ENCODE assay signal across 10 cellular contexts in genomic region chr6:28125396-28125795, GRCh38. TPM values are rescaled to one million over a fixed set of nuclear protein-coding genes. Genes with fewer than 3 reads are reported as not detected.
DNase-seq lines count a peak whose midpoint lies in the region; ATAC-seq and TF ChIP-seq lines count a peak whose summit lies in the region.
"Had no signal": no experiment of that assay in that cellular context is flagged by ENCODE, and none has a peak within 500 bp of the region (broad histone marks: within the 10 kb centered on the region; RNA-seq: fewer than 3 reads in every experiment).

No MANE protein-coding gene starts in this region.

- no peak for DNase-seq in activated T-cell treated with anti-CD3 and anti-CD28 coated beads, Interleukin-2, amount 50 U/mL, for 24 hours
- no peak for DNase-seq in activated T-cell treated with anti-CD3 and anti-CD28 coated beads for 4 hours
- DNase-seq in endodermal cell: no peak
- DNase-seq in smooth muscle cell (lab: John Stamatoyannopoulos, UW; ENCODE audit: unreplicated experiment): no peak
- no peak for DNase-seq in mesendoderm
- DNase-seq in HuH-7.5 (ENCODE audit: low spot score): no peak
- DNase-seq: aorta; stimulated activated CD4-positive, alpha-beta T cell treated with anti-CD3 and anti-CD28 coated beads, Interleukin-4, amount 100 ng/mL, for 4 hours had no signal

- H3K9me3 ChIP-seq in OCI-LY3 (ENCODE audit: insufficient read depth, low read length) (no peaks in the 10 kb centered on the region), endodermal cell (ENCODE audit: control insufficient read depth, low read length) (no peaks in the 10 kb centered on the region), smooth muscle cell (replicated peaks; ENCODE audit: low read depth) (no peaks in the 10 kb centered on the region)

- H3K18ac ChIP-seq in mesendoderm (ENCODE audit: low read length): no peak overlapping the region

- H2BK5ac ChIP-seq in mesendoderm (ENCODE audit: low read length): no peak overlapping the region

- ATAC-seq in HG03139 (IDR thresholded peaks at IDR 0.05; ENCODE audit: unreplicated experiment): no peak

- H3K56ac ChIP-seq in mesendoderm (ENCODE audit: low read length): no peak overlapping the region

- H4K8ac ChIP-seq in mesendoderm (ENCODE audit: low read depth, low read length): no peak overlapping the region

- peak overlapping the region; percentile 96 for H3K27ac Mint-ChIP-seq in activated T-cell treated with anti-CD3 and anti-CD28 coated beads, Interleukin-2, amount 50 U/mL, for 24 hours
- peak overlapping the region; percentile 24 for H3K27ac Mint-ChIP-seq in endodermal cell

- H2BK15ac ChIP-seq in mesendoderm (replicated peaks; ENCODE audit: low read depth): no peak overlapping the region

- peaks cover 19% of the 10 kb centered on the region for H3K4me1 ChIP-seq in OCI-LY3 (ENCODE audit: low read length)
- no peaks in the 10 kb centered on the region for H3K4me1 ChIP-seq in endodermal cell (ENCODE audit: control insufficient read depth, insufficient read depth, low read length)
- peaks cover 8% of the 10 kb centered on the region for H3K4me1 ChIP-seq in smooth muscle cell (ENCODE audit: low read depth)
- no peaks in the 10 kb centered on the region for H3K4me1 ChIP-seq in mesendoderm (ENCODE audit: control insufficient read depth, low read depth, low read length)

- H2AK5ac ChIP-seq in mesendoderm (ENCODE audit: low read length): no peak overlapping the region

- H3K9ac ChIP-seq in OCI-LY3 (ENCODE audit: low read length) (0 out of 2 replicates have a peak overlapping the region, but pooled peaks have one; percentile 48), endodermal cell (ENCODE audit: extremely low read depth, low read length, poor library complexity, severe bottlenecking) (no peak overlapping the region), smooth muscle cell (ENCODE audit: low read depth) (no peak overlapping the region), mesendoderm (ENCODE audit: low read length) (no peak overlapping the region)

- H3K4ac ChIP-seq in mesendoderm (ENCODE audit: low read depth, low read length): no peak overlapping the region

- H2BK120ac ChIP-seq in mesendoderm (ENCODE audit: low read depth, low read length): no peak overlapping the region

- peak overlapping the region; percentile 96 for H3K4me3 Mint-ChIP-seq in activated T-cell treated with anti-CD3 and anti-CD28 coated beads, Interleukin-2, amount 50 U/mL, for 24 hours
- peak overlapping the region; percentile 90 for H3K4me3 Mint-ChIP-seq in endodermal cell

- H2AFZ ChIP-seq in OCI-LY3 (ENCODE audit: low read depth, low read length) (no peak overlapping the region), smooth muscle cell (ENCODE audit: low read depth) (no peak overlapping the region)

- peaks cover 58% of the 10 kb centered on the region for H3K4me1 Mint-ChIP-seq in activated T-cell treated with anti-CD3 and anti-CD28 coated beads, Interleukin-2, amount 50 U/mL, for 24 hours (ENCODE audit: low read depth)
- H3K4me1 Mint-ChIP-seq in endodermal cell: peaks cover 9% of the 10 kb centered on the region

- H3K79me2 ChIP-seq in OCI-LY3 (ENCODE audit: low read length): peaks cover 77% of the 10 kb centered on the region
- H3K79me2 ChIP-seq in smooth muscle cell (ENCODE audit: low read depth): peaks cover 48% of the 10 kb centered on the region
- no peaks in the 10 kb centered on the region for H3K79me2 ChIP-seq in mesendoderm (ENCODE audit: control insufficient read depth, insufficient read depth, low read length)

- H3K27ac ChIP-seq in OCI-LY3 (ENCODE audit: low read length) (0 out of 2 replicates have a peak overlapping the region, but pooled peaks have one; percentile 26), endodermal cell (ENCODE audit: low read depth, low read length) (no peak overlapping the region), smooth muscle cell (ENCODE audit: low read depth) (no peak overlapping the region), mesendoderm (ENCODE audit: low read depth, low read length) (no peak overlapping the region)

- WGBS in endodermal cell (ENCODE audit: insufficient coverage in 1 of 2, insufficient read length in 1 of 2), 2 experiments: 88 to 98% methylated on average over 4 of the region's 4 CpGs
- 92% methylated on average over 4 of the region's 4 CpGs for WGBS in smooth muscle cell (ENCODE audit: low lambda C conversion rate)
- no CpG with 5 or more reads among the region's 4 CpGs for WGBS in mesendoderm (ENCODE audit: extremely low coverage, insufficient coverage, low lambda C conversion rate)

- peaks cover 24% of the 10 kb centered on the region for H3K36me3 ChIP-seq in OCI-LY3 (replicated peaks; ENCODE audit: low read depth, low read length)
- H3K36me3 ChIP-seq in endodermal cell (ENCODE audit: control insufficient read depth, insufficient read depth, low read length): peaks cover 38% of the 10 kb centered on the region
- no peaks in the 10 kb centered on the region for H3K36me3 ChIP-seq in smooth muscle cell (ENCODE audit: low read depth)
- H3K36me3 ChIP-seq in mesendoderm (ENCODE audit: control insufficient read depth, insufficient read depth, low read length): peaks cover under 1% of the 10 kb centered on the region

- no peaks in the 10 kb centered on the region for H3K9me3 Mint-ChIP-seq in activated T-cell treated with anti-CD3 and anti-CD28 coated beads, Interleukin-2, amount 50 U/mL, for 24 hours
- H3K9me3 Mint-ChIP-seq in endodermal cell: no peaks in the 10 kb centered on the region

- H4K5ac ChIP-seq in mesendoderm (ENCODE audit: low read length): no peak overlapping the region

- H4K20me1 ChIP-seq in OCI-LY3 (ENCODE audit: insufficient read depth, low read length) (peaks cover 64% of the 10 kb centered on the region), smooth muscle cell (ENCODE audit: low read depth) (peaks cover 38% of the 10 kb centered on the region)

- peak overlapping the region; percentile 94 for H3K4me2 ChIP-seq in OCI-LY3 (ENCODE audit: low read length)
- peak overlapping the region; percentile 91 for H3K4me2 ChIP-seq in smooth muscle cell
- no peak overlapping the region for H3K4me2 ChIP-seq in mesendoderm (ENCODE audit: low read length)

- no peaks in the 10 kb centered on the region for H3K27me3 Mint-ChIP-seq in activated T-cell treated with anti-CD3 and anti-CD28 coated beads, Interleukin-2, amount 50 U/mL, for 24 hours
- no peaks in the 10 kb centered on the region for H3K27me3 Mint-ChIP-seq in endodermal cell (ENCODE audit: insufficient read depth)

- H3K27me3 ChIP-seq in OCI-LY3 (ENCODE audit: low read depth, low read length) (no peaks in the 10 kb centered on the region), endodermal cell (ENCODE audit: control insufficient read depth, insufficient read depth, low read length, poor library complexity, severe bottlenecking) (no peaks in the 10 kb centered on the region), smooth muscle cell (ENCODE audit: low read depth) (no peaks in the 10 kb centered on the region), mesendoderm (ENCODE audit: insufficient read depth, low read length, poor library complexity) (no peaks in the 10 kb centered on the region)

- no peak overlapping the region for H3K23ac ChIP-seq in mesendoderm (ENCODE audit: low read length)

- TF ChIP-seq CTCF in OCI-LY3 (IDR thresholded peaks at IDR 0.05; ENCODE audit: low read depth, low read length): no peak
- TF ChIP-seq CTCF in endodermal cell (conservative IDR thresholded peaks at IDR 0.05): no peak
- no peak for TF ChIP-seq CTCF in smooth muscle cell (IDR thresholded peaks at IDR 0.05; ENCODE audit: borderline replicate concordance, insufficient read depth, poor library complexity, severe bottlenecking)

- peaks cover 4% of the 10 kb centered on the region for H3F3A ChIP-seq in smooth muscle cell (ENCODE audit: low read depth)

- H3K4me3 ChIP-seq in OCI-LY3 (ENCODE audit: low read length): peak overlapping the region; percentile 92
- H3K4me3 ChIP-seq in endodermal cell (ENCODE audit: low read length): no peak overlapping the region
- H3K4me3 ChIP-seq in smooth muscle cell: peak overlapping the region; percentile 66
- H3K4me3 ChIP-seq in mesendoderm (ENCODE audit: low read length): no peak overlapping the region

- H3K79me1 ChIP-seq in mesendoderm (ENCODE audit: low read length): peaks cover under 1% of the 10 kb centered on the region

- H3K36me3 Mint-ChIP-seq in activated T-cell treated with anti-CD3 and anti-CD28 coated beads, Interleukin-2, amount 50 U/mL, for 24 hours (ENCODE audit: low read depth): peaks cover 81% of the 10 kb centered on the region
- H3K36me3 Mint-ChIP-seq in endodermal cell (ENCODE audit: low read depth): peaks cover 41% of the 10 kb centered on the region

RNA-seq across cellular contexts. Expression of gene ZSCAN16, which starts 1.0 kb away (rescaled TPM):
- total RNA-seq in endodermal cell: 1 to 10 TPM; 6.0 to 7.4 TPM
- 6.1 TPM for polyA plus RNA-seq in endodermal cell (2013, experiment 1 of 2)
- 5.2 TPM for polyA plus RNA-seq in endodermal cell (2013, experiment 2 of 2)
- total RNA-seq in smooth muscle cell: 0.81 and 1.1 TPM in 2 replicates
- polyA plus RNA-seq in smooth muscle cell: 0.86 and 3.5 TPM in 2 replicates
- 8.8 TPM for polyA plus RNA-seq in mesendoderm (2013, experiment 1 of 2)
- polyA plus RNA-seq in mesendoderm (2013, experiment 2 of 2): 9.4 TPM

RNA-seq across cellular contexts. Expression of gene ZKSCAN8, which starts 16.3 kb away (rescaled TPM):
- 10 to 100 TPM; 29.0 to 41.6 TPM for total RNA-seq in endodermal cell
- 35.5 TPM for polyA plus RNA-seq in endodermal cell (2013, experiment 1 of 2)
- 31.8 TPM for polyA plus RNA-seq in endodermal cell (2013, experiment 2 of 2)
- 19.9 and 23.0 TPM in 2 replicates for total RNA-seq in smooth muscle cell
- polyA plus RNA-seq in smooth muscle cell: 4.1 and 5.5 TPM in 2 replicates
- 10.2 TPM for polyA plus RNA-seq in mesendoderm (2013, experiment 1 of 2)
- 10.4 TPM for polyA plus RNA-seq in mesendoderm (2013, experiment 2 of 2)

RNA-seq across cellular contexts. Expression of gene ZNF165, which starts 45.0 kb away (rescaled TPM):
- total RNA-seq in endodermal cell: 1 to 10 TPM; 5.7 to 7.1 TPM
- 1.7 TPM for polyA plus RNA-seq in endodermal cell (2013, experiment 1 of 2)
- 1.7 TPM for polyA plus RNA-seq in endodermal cell (2013, experiment 2 of 2)
- 0.49 and 0.72 TPM in 2 replicates for total RNA-seq in smooth muscle cell
- polyA plus RNA-seq in smooth muscle cell: 0.29 and 0.46 TPM in 2 replicates
- 4.6 TPM for polyA plus RNA-seq in mesendoderm (2013, experiment 1 of 2)
- 4.7 TPM for polyA plus RNA-seq in mesendoderm (2013, experiment 2 of 2)

Comparison
In these comparisons a context has a peak if more than half of its experiments do, and no peak if none do; other contexts are left out.
1. H3K4me3 ChIP-seq: peak in OCI-LY3 (single experiment) and smooth muscle cell (single experiment); none in endodermal cell (single experiment) and mesendoderm (single experiment).